In the genomic region with DNA sequence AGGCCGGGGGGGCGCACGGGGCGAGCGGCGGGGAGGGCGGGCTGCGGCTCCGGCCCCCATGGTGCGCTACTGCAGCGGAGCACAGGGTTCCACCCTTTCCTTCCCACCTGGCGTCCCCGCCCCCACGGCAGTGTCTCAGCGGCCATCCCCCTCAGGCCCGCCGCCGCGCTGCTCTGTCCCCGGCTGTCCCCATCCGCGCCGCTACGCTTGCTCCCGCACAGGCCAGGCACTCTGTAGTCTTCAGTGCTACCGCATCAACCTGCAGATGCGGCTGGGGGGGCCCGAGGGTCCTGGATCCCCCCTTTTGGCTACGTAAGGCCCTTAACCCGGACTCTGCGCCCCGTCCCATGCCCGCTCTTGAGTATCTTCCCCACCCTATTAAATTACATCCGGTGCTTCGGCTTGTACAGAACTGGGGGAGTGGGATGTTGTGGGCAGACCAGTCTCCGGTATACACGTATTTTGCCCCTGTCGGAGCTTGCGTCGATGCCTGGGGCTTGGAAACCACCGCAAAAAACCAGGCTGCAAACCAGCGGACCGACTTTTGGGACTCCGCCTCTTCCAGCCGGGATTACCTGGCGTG, we compare ENCODE assay signal across 8 cellular contexts. TPM values are rescaled to one million over a fixed set of nuclear protein-coding genes. Genes with fewer than 3 reads are reported as not detected.
DNase-seq lines count a peak whose midpoint lies in the region; ATAC-seq and TF ChIP-seq lines count a peak whose summit lies in the region.

No MANE protein-coding gene starts in this region.

- H3K4me3 ChIP-seq in Peyer's patch: peak overlapping the region; percentile 67 to 88 (median 76)
- H3K4me3 ChIP-seq in prostate gland: peak overlapping the region; percentile 67 to 73
- H3K4me3 ChIP-seq in uterus: peak overlapping the region; percentile 69 to 70

- ATAC-seq in HG03378 (IDR thresholded peaks at IDR 0.05; ENCODE audit: unreplicated experiment): peak; percentile 19

- TF ChIP-seq POLR2A in GM19099 (IDR thresholded peaks at IDR 0.05; ENCODE audit: extremely low read depth, insufficient read length, low read depth) (peak; percentile 60), Peyer's patch (IDR thresholded peaks at IDR 0.05) (peak; percentile 52 to 84), prostate gland (IDR thresholded peaks at IDR 0.05) (peak; percentile 95), uterus (IDR thresholded peaks at IDR 0.05) (peak; percentile 64 to 86)

- peak; percentile 68 for DNase-seq in Ammon's horn (ENCODE audit: low spot score)
- peak; percentile 87 to 93 (median 88) for DNase-seq in Peyer's patch
- peak; percentile 77 for DNase-seq in activated gamma-delta T cell (lab: John Stamatoyannopoulos, UW)
- peak in 33 of 42 donors; percentile 24 to 87 (median 69) for DNase-seq in head of caudate nucleus
- DNase-seq in prostate gland (ENCODE audit: low spot score): peak; percentile 69
- DNase-seq in uterus: peak in 1 of 2 donors; percentile 58

- H3K4me1 ChIP-seq in Peyer's patch: peaks cover 6 to 38% (median 12%) of the 10 kb centered on the region in 4 donors
- H3K4me1 ChIP-seq in prostate gland (replicated peaks): peaks cover 10% of the 10 kb centered on the region
- peaks cover 3 to 18% of the 10 kb centered on the region in 2 donors for H3K4me1 ChIP-seq in uterus

- under 1% methylated on average over 46 of the region's 46 CpGs for WGBS in prostate gland

- no peaks in the 10 kb centered on the region for H3K9me3 ChIP-seq in Peyer's patch
- H3K9me3 ChIP-seq in prostate gland: no peaks in the 10 kb centered on the region
- H3K9me3 ChIP-seq in uterus: no peaks in the 10 kb centered on the region

- H3K27me3 ChIP-seq in Peyer's patch: no peaks in the 10 kb centered on the region
- H3K27me3 ChIP-seq in prostate gland (replicated peaks; ENCODE audit: insufficient read depth): no peaks in the 10 kb centered on the region
- no peaks in the 10 kb centered on the region for H3K27me3 ChIP-seq in uterus

- H3K36me3 ChIP-seq in Peyer's patch (peaks cover 0 to 18% (median 0%) of the 10 kb centered on the region in 3 donors), prostate gland (peaks cover 0 to 3% of the 10 kb centered on the region in 2 donors), uterus (no peaks in the 10 kb centered on the region)

- TF ChIP-seq CTCF in Peyer's patch (IDR thresholded peaks at IDR 0.05) (peak in 1 of 6 experiments; percentile 11), prostate gland (IDR thresholded peaks at IDR 0.05) (no peak), uterus (IDR thresholded peaks at IDR 0.05) (no peak)

- intact Hi-C loops in head of caudate nucleus (cut with DNase I): no loop called here
- intact Hi-C loops in prostate gland (cut with DNase I): no loop called here
- intact Hi-C loops in uterus (cut with DNase I; ENCODE audit: low total_unique reads): no loop called here

- H3K27ac ChIP-seq in Peyer's patch: peak overlapping the region; percentile 98 to 99 (median 98)
- H3K27ac ChIP-seq in prostate gland: peak overlapping the region; percentile 99
- H3K27ac ChIP-seq in uterus: peak overlapping the region; percentile 95 to 98

RNA-seq across cellular contexts. Expression of a gene that starts 0.6 kb away (rescaled TPM):
- total RNA-seq in Peyer's patch (10 to 100 TPM; 46.2 to 81.3 (median 59.9) TPM), prostate gland (100 to 1,000 TPM in 1 of 2 donors, 10 to 100 TPM in 1; 73.3 to 158 TPM), uterus (10 to 100 TPM; 25.4 to 74.2 (median 50.8) TPM)

RNA-seq across cellular contexts. Expression of a gene that starts 2.8 kb away (rescaled TPM):
- total RNA-seq in Peyer's patch (10 to 100 TPM in 3 of 4 donors, 1 to 10 TPM in 1; 5.4 to 83.3 (median 41.8) TPM), prostate gland (10 to 100 TPM; 28.3 to 46.7 TPM), uterus (10 to 100 TPM; 28.5 to 63.3 (median 48.0) TPM)

RNA-seq across cellular contexts. Expression of a gene that starts 7.5 kb away (rescaled TPM):
- total RNA-seq in Peyer's patch (100 to 1,000 TPM in 1 of 4 donors, 10 to 100 TPM in 3; 55.3 to 122 (median 85.9) TPM), prostate gland (10 to 100 TPM; 57.1 to 68.3 TPM), uterus (10 to 100 TPM; 20.2 to 56.2 (median 29.8) TPM)

RNA-seq across cellular contexts. Expression of a gene that starts 14.8 kb away (rescaled TPM):
- total RNA-seq in Peyer's patch (10 to 100 TPM; 17.8 to 23.8 (median 20.0) TPM), prostate gland (10 to 100 TPM; 28.2 to 63.3 TPM), uterus (100 to 1,000 TPM in 1 of 4 donors, 10 to 100 TPM in 2, 1 to 10 TPM in 1; 8.8 to 101 (median 45.8) TPM)

RNA-seq across cellular contexts. Expression of a gene that starts 15.9 kb away (rescaled TPM):
- 10 to 100 TPM; 46.2 to 99.9 (median 75.7) TPM for total RNA-seq in Peyer's patch
- total RNA-seq in prostate gland: 10 to 100 TPM; 24.5 to 26.0 TPM
- total RNA-seq in uterus: 10 to 100 TPM in 2 of 4 donors, 1 to 10 TPM in 2; 9.8 to 36.3 (median 12.0) TPM
